12 cellular contexts compared by ENCODE assay signal in the genomic region with DNA sequence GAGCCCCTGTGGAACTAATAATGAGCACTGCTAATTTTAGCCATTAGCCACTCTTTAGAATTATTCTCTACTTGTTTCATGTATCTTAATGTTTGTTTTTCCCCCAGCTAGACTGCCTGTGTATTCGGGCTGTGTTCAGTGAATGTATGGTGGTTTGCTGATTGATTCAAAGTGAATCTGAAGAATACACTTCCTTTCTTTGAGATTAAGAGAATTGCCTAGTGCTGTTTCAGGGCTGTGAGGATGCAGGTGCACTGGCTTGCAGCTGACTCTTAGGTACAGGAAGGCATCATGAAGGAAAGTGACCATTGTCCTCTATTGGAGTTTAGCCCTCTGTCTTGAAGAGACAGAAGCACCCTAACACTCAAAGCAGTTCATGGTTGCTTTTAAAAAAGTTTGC.
DNase-seq lines count a peak whose midpoint lies in the region; ATAC-seq and TF ChIP-seq lines count a peak whose summit lies in the region.
"Had no signal": no experiment of that assay in that cellular context is flagged by ENCODE, and none has a peak within 500 bp of the region (broad histone marks: within the 10 kb centered on the region; RNA-seq: fewer than 3 reads in every experiment).

No MANE protein-coding gene starts in this region.

- TF ChIP-seq EP300 in upper lobe of left lung (IDR thresholded peaks at IDR 0.05), result no peak

- H3K4me1 Mint-ChIP-seq in WTC11 (peaks cover 37% of the 10 kb centered on the region), chondrocyte (ENCODE audit: low read depth) (peaks cover 15% of the 10 kb centered on the region)

- H3K27me3 ChIP-seq in upper lobe of left lung, result no peaks in the 10 kb centered on the region
- H3K27me3 ChIP-seq: ascending aorta had no signal

- DNase-seq in WTC11 (ENCODE audit: low spot score) (no peak), kidney tubule cell (ENCODE audit: low spot score) (no peak), upper lobe of left lung (no peak), SW480 (ENCODE audit: low spot score) (no peak), chondrocyte (ENCODE audit: low spot score) (no peak)
- DNase-seq: activated CD4-positive, CD25-positive, alpha-beta regulatory T cell treated with anti-CD3 and anti-CD28 coated beads, Interleukin-2, amount 50 U/mL, for 72 hours; kidney had no signal

- TF ChIP-seq POLR2A in upper lobe of left lung (IDR thresholded peaks at IDR 0.05), result no peak

- no peaks in the 10 kb centered on the region for H3K4me1 ChIP-seq in upper lobe of left lung
- H3K4me1 ChIP-seq: ascending aorta had no signal

- H3K36me3 Mint-ChIP-seq in WTC11, result no peaks in the 10 kb centered on the region
- H3K36me3 Mint-ChIP-seq in chondrocyte (ENCODE audit: low read depth), result no peaks in the 10 kb centered on the region

- POLR2A ChIA-PET in WTC11 (lab: Charles Lee), result no interaction called here

- 47 to 57% methylated on average over 1 of the region's 1 CpG for WGBS in upper lobe of left lung, 2 donors

- no peaks in the 10 kb centered on the region for H3K27me3 Mint-ChIP-seq in WTC11 (ENCODE audit: low read depth)
- no peaks in the 10 kb centered on the region for H3K27me3 Mint-ChIP-seq in chondrocyte (ENCODE audit: low read depth)

- H3K4me3 Mint-ChIP-seq in WTC11 (no peak overlapping the region), chondrocyte (ENCODE audit: unreplicated experiment) (no peak overlapping the region)

- ATAC-seq in GM18508 (IDR thresholded peaks at IDR 0.05; ENCODE audit: insufficient read depth, unreplicated experiment), result peak; percentile 71
- ATAC-seq in GM19467 (IDR thresholded peaks at IDR 0.05; ENCODE audit: unreplicated experiment), result peak; percentile 50
- ATAC-seq in HG02981 (IDR thresholded peaks at IDR 0.05; ENCODE audit: unreplicated experiment), result peak; percentile 80
- no peak for ATAC-seq in WTC11
- ATAC-seq in upper lobe of left lung (ENCODE audit: low FRiP score in 2 of 2), result no peak
- ATAC-seq: esophagus mucosa had no signal

- CTCF ChIA-PET in WTC11 (lab: Charles Lee), result no interaction called here

- H3K9me3 ChIP-seq in upper lobe of left lung, result no peaks in the 10 kb centered on the region
- H3K9me3 ChIP-seq: ascending aorta had no signal

- H3K9me3 Mint-ChIP-seq in WTC11 (no peaks in the 10 kb centered on the region), chondrocyte (ENCODE audit: low read depth) (no peaks in the 10 kb centered on the region)

- no peak overlapping the region for H3K27ac ChIP-seq in upper lobe of left lung
- H3K27ac ChIP-seq: ascending aorta had no signal

- TF ChIP-seq CTCF in WTC11 (IDR thresholded peaks at IDR 0.05), result no peak
- no peak for TF ChIP-seq CTCF in upper lobe of left lung (IDR thresholded peaks at IDR 0.05)
- TF ChIP-seq CTCF in chondrocyte (IDR thresholded peaks at IDR 0.05), result no peak

- H3K36me3 ChIP-seq in upper lobe of left lung, result no peaks in the 10 kb centered on the region
- H3K36me3 ChIP-seq: ascending aorta had no signal

- H3K4me3 ChIP-seq in upper lobe of left lung, result no peak overlapping the region
- H3K4me3 ChIP-seq: ascending aorta had no signal

- H3K27ac Mint-ChIP-seq in WTC11 (peak overlapping the region; percentile 5; the same call in 1 of the 2 replicates), chondrocyte (ENCODE audit: unreplicated experiment) (no peak overlapping the region)

TF ChIP-seq in WTC11, 78 proteins besides CTCF, POLR2A, EP300 and RAD21:
- no peak for TF ChIP-seq ERG (CRISPR knock-in tag; IDR thresholded peaks at IDR 0.05)
- no peak for TF ChIP-seq ZNF121 (CRISPR knock-in tag; IDR thresholded peaks at IDR 0.05)
- no peak for TF ChIP-seq JUN (CRISPR knock-in tag; IDR thresholded peaks at IDR 0.05)
- no peak for TF ChIP-seq OVOL2 (CRISPR knock-in tag; IDR thresholded peaks at IDR 0.05; ENCODE audit: borderline replicate concordance)
- TF ChIP-seq ATF3 (CRISPR knock-in tag; conservative IDR thresholded peaks at IDR 0.05), result no peak
- TF ChIP-seq, protein P1, sequence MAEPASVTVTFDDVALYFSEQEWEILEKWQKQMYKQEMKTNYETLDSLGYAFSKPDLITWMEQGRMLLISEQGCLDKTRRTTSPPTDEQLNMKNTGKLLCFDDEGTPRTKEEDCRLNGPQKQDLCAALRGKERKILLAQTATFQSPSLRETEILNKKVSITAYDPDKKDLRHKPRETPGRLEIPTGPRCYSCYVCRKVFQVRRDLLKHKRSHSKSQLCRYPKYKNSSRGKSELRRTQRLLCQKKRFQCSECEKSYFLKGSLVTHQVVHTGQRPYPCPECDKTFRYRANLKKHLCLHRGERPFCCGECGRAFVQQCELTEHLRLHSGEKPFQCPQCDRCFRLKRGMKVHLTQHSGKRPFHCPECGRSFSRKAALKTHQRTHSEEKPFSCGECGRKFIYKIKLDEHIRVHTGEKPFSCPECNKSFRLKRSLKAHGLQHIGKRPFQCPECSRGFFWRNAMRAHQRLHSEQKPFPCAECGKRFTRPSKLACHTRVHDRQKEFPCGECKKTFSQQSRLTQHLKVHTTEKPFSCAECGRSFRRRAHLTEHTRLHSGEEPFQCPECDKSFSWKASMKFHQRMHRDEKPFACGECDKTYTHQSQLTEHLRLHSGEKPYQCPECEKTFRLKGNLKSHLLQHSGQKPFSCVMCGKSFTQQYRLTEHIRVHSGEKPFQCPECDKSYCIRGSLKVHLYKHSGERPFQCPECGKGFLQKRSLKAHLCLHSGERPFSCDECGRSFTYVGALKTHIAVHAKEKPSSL (CRISPR knock-in tag; conservative IDR thresholded peaks at IDR 0.05), result no peak
- TF ChIP-seq PRRX2 (CRISPR knock-in tag; IDR thresholded peaks at IDR 0.05), result no peak
- no peak for TF ChIP-seq RORB (CRISPR knock-in tag; IDR thresholded peaks at IDR 0.05)
- TF ChIP-seq NR3C1 (CRISPR knock-in tag; conservative IDR thresholded peaks at IDR 0.05; ENCODE audit: low read depth), result no peak
- TF ChIP-seq IRF2 (CRISPR knock-in tag; IDR thresholded peaks at IDR 0.05; ENCODE audit: borderline replicate concordance, low read depth), result no peak
- TF ChIP-seq ZNF219 (CRISPR knock-in tag; IDR thresholded peaks at IDR 0.05; ENCODE audit: borderline replicate concordance), result no peak
- TF ChIP-seq, protein P2, sequence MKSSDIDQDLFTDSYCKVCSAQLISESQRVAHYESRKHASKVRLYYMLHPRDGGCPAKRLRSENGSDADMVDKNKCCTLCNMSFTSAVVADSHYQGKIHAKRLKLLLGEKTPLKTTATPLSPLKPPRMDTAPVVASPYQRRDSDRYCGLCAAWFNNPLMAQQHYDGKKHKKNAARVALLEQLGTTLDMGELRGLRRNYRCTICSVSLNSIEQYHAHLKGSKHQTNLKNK (CRISPR knock-in tag; IDR thresholded peaks at IDR 0.05), result no peak
- no peak for TF ChIP-seq ATF1 (CRISPR knock-in tag; IDR thresholded peaks at IDR 0.05)
- TF ChIP-seq, protein P3, sequence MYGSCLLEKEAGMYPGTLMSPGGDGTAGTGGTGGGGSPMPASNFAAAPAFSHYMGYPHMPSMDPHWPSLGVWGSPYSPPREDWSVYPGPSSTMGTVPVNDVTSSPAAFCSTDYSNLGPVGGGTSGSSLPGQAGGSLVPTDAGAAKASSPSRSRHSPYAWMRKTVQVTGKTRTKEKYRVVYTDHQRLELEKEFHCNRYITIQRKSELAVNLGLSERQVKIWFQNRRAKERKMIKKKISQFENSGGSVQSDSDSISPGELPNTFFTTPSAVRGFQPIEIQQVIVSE (CRISPR knock-in tag; IDR thresholded peaks at IDR 0.05; ENCODE audit: borderline replicate concordance), result no peak
- no peak for TF ChIP-seq FOXP1 (CRISPR knock-in tag; IDR thresholded peaks at IDR 0.05; ENCODE audit: borderline replicate concordance)

Comparison
In these comparisons a context has a peak if more than half of its experiments do, and no peak if none do; other contexts are left out.
1. ATAC-seq: peak in GM18508 (single experiment), GM19467 (single experiment) and HG02981 (single experiment); none in WTC11 (single experiment) and upper lobe of left lung (0 of 2).